In genomic region chr14:73236752-73237218, GRCh38 we compare ENCODE assay signal across 1 cellular context.
TF ChIP-seq lines count a peak whose summit lies in the region.

No MANE protein-coding gene starts in this region.

TF ChIP-seq in SK-N-SH treated with all-trans-retinoic acid at 6 μM for 48 hours, 23 proteins besides CTCF, POLR2A, EP300 and RAD21 (continued from another document):
- TF ChIP-seq TOX (CRISPR knock-in tag; IDR thresholded peaks at IDR 0.05; ENCODE audit: borderline replicate concordance) (no peak), ARNTL (CRISPR knock-in tag; IDR thresholded peaks at IDR 0.05; ENCODE audit: borderline replicate concordance, low read depth) (no peak), CSRNP3 (CRISPR knock-in tag; IDR thresholded peaks at IDR 0.05) (no peak), ISL1 (CRISPR knock-in tag; IDR thresholded peaks at IDR 0.05) (no peak), ZNF8 (CRISPR knock-in tag; IDR thresholded peaks at IDR 0.05) (no peak), ZNF70 (CRISPR knock-in tag; IDR thresholded peaks at IDR 0.05) (no peak)
TF ChIP-seq in SK-N-SH treated with all-trans-retinoic acid at 6 μM for 48 hours: peak in this region for 0.
